Comparison of ENCODE assay signal across 16 cellular contexts in genomic region chr18:37710731-37711130, GRCh38.
"Had no signal": no experiment of that assay in that cellular context is flagged by ENCODE, and none has a peak within 500 bp of the region (broad histone marks: within the 10 kb centered on the region; RNA-seq: fewer than 3 reads in every experiment).

No MANE protein-coding gene starts in this region.

- H3K27me3 Mint-ChIP-seq: activated CD4-positive, alpha-beta memory T cell treated with anti-CD3 and anti-CD28 coated beads, Interleukin-2, amount 10 ng/mL, durations not matched to agents 7 days and 5 days; activated CD4-positive, alpha-beta T cell treated with anti-CD3 and anti-CD28 coated beads for 36 hours; memory B cell; naive thymus-derived CD4-positive, alpha-beta T cell had no signal

- H3K27ac Mint-ChIP-seq: activated CD4-positive, alpha-beta memory T cell treated with anti-CD3 and anti-CD28 coated beads, Interleukin-2, amount 10 ng/mL, durations not matched to agents 7 days and 5 days; activated CD4-positive, alpha-beta T cell treated with anti-CD3 and anti-CD28 coated beads for 36 hours; activated naive CD4-positive, alpha-beta T cell treated with anti-CD3 and anti-CD28 coated beads, Interleukin-2, amount 50 U/mL, for 72 hours; memory B cell; naive thymus-derived CD4-positive, alpha-beta T cell had no signal

- H3K4me3 Mint-ChIP-seq: activated CD4-positive, alpha-beta memory T cell treated with anti-CD3 and anti-CD28 coated beads, Interleukin-2, amount 10 ng/mL, durations not matched to agents 7 days and 5 days; activated CD4-positive, alpha-beta T cell treated with anti-CD3 and anti-CD28 coated beads for 36 hours; activated T-cell treated with anti-CD3 and anti-CD28 coated beads, Interleukin-2, amount 50 U/mL, for 4 hours; memory B cell; naive thymus-derived CD4-positive, alpha-beta T cell had no signal

- DNase-seq: activated CD4-positive, alpha-beta memory T cell treated with anti-CD3 and anti-CD28 coated beads, Interleukin-2, amount 10 ng/mL, durations not matched to agents 7 days and 5 days; activated CD4-positive, alpha-beta T cell treated with anti-CD3 and anti-CD28 coated beads for 36 hours; activated effector memory CD4-positive, alpha-beta T cell treated with anti-CD3 and anti-CD28 coated beads, Interleukin-2, amount 50 U/mL, for 16 hours; activated T-cell treated with anti-CD3 and anti-CD28 coated beads, Interleukin-2, amount 50 U/mL, for 4 hours; caudate nucleus; colonic mucosa; hippocampal formation; left ventricle myocardium inferior; mucosa of descending colon; naive thymus-derived CD4-positive, alpha-beta T cell; ovary; stimulated activated naive CD8-positive, alpha-beta T cell treated with anti-CD3 and anti-CD28 coated beads, Interleukin-15, Interleukin-2, amounts not matched to agents 100 U/mL and 50 U/mL, for 24 hours; transverse colon; WERI-Rb-1 had no signal

- H3K36me3 Mint-ChIP-seq: activated naive CD4-positive, alpha-beta T cell treated with anti-CD3 and anti-CD28 coated beads, Interleukin-2, amount 50 U/mL, for 72 hours; memory B cell; naive thymus-derived CD4-positive, alpha-beta T cell had no signal

- H3K4me1 Mint-ChIP-seq: activated CD4-positive, alpha-beta memory T cell treated with anti-CD3 and anti-CD28 coated beads, Interleukin-2, amount 10 ng/mL, durations not matched to agents 7 days and 5 days; activated CD4-positive, alpha-beta T cell treated with anti-CD3 and anti-CD28 coated beads for 36 hours; memory B cell; naive thymus-derived CD4-positive, alpha-beta T cell had no signal

- H3K9me3 Mint-ChIP-seq: activated CD4-positive, alpha-beta memory T cell treated with anti-CD3 and anti-CD28 coated beads, Interleukin-2, amount 10 ng/mL, durations not matched to agents 7 days and 5 days; activated T-cell treated with anti-CD3 and anti-CD28 coated beads, Interleukin-2, amount 50 U/mL, for 4 hours; memory B cell had no signal
